ENCODE assay signal across 29 cellular contexts in genomic region chr15:60217161-60217560, GRCh38.
"Had no signal": no experiment of that assay in that cellular context is flagged by ENCODE, and none has a peak within 500 bp of the region (broad histone marks: within the 10 kb centered on the region; RNA-seq: fewer than 3 reads in every experiment).

No MANE protein-coding gene starts in this region.

- H3K9me3 Mint-ChIP-seq: stimulated activated effector memory CD8-positive, alpha-beta T cell treated with anti-CD3 and anti-CD28 coated beads, Interleukin-12 subunit alpha, Interleukin-12 subunit beta, amount 100 ng/mL, for 72 hours; stimulated activated naive B cell treated with anti-CD40 and anti-IgM and Interleukin-4, amounts not matched to agents 10 μg/mL and 1 μg/mL and 100 μg/mL, for 72 hours; stimulated activated naive CD8-positive, alpha-beta T cell treated with anti-CD3 and anti-CD28 coated beads, Interleukin-15, amount 100 ng/mL, for 72 hours; stimulated activated naive CD8-positive, alpha-beta T cell treated with anti-CD3 and anti-CD28 coated beads, Interleukin-15, Interleukin-2, amounts not matched to agents 100 ng/mL and 50 ng/mL, for 24 hours; type B pancreatic cell had no signal

- FAIRE-seq: urothelium cell line had no signal

- H3K36me3 ChIP-seq: stomach, suprapubic skin, thoracic aorta, thyroid gland, tibial artery, tibial nerve, transverse colon, upper lobe of left lung, upper lobe of right lung, uterus, vagina had no signal

- H3K4me3 ChIP-seq: stomach, suprapubic skin, testis, thoracic aorta, thyroid gland, tibial artery, tibial nerve, transverse colon, upper lobe of left lung, upper lobe of right lung, uterus, vagina had no signal

- H3K27ac Mint-ChIP-seq: stimulated activated effector memory CD8-positive, alpha-beta T cell treated with anti-CD3 and anti-CD28 coated beads, Interleukin-12 subunit alpha, Interleukin-12 subunit beta, amount 100 ng/mL, for 72 hours; stimulated activated memory B cell treated with anti-CD40 and anti-IgM and Interleukin-4, amounts not matched to agents 10 μg/mL and 1 μg/mL and 100 μg/mL, for 72 hours; stimulated activated naive B cell treated with anti-CD40 and anti-IgM and Interleukin-4, amounts not matched to agents 10 μg/mL and 1 μg/mL and 100 μg/mL, for 72 hours; stimulated activated naive CD8-positive, alpha-beta T cell treated with anti-CD3 and anti-CD28 coated beads, Interleukin-15, amount 100 ng/mL, for 72 hours; stimulated activated naive CD8-positive, alpha-beta T cell treated with anti-CD3 and anti-CD28 coated beads, Interleukin-15, Interleukin-2, amounts not matched to agents 100 ng/mL and 50 ng/mL, for 24 hours; type B pancreatic cell had no signal

- H3K27me3 ChIP-seq: testis, thyroid gland, tibial artery, tibial nerve, transverse colon, upper lobe of left lung, upper lobe of right lung, uterus, vagina had no signal

- DNase-seq: stimulated activated CD4-positive, alpha-beta T cell treated with anti-CD3 and anti-CD28 coated beads, Interleukin-2, amount 100 ng/mL, for 48 hours; stimulated activated CD4-positive, alpha-beta T cell treated with anti-CD3 and anti-CD28 coated beads, Interleukin-4, amount 100 ng/mL, for 1 hour; stimulated activated CD4-positive, alpha-beta T cell treated with anti-CD3 and anti-CD28 coated beads, Interleukin-4, amount 100 ng/mL, for 24 hours; stimulated activated CD4-positive, alpha-beta T cell treated with anti-CD3 and anti-CD28 coated beads, Interleukin-4, amount 100 ng/mL, for 4 hours; stimulated activated CD8-positive, alpha-beta memory T cell treated with anti-CD3 and anti-CD28 coated beads, Interleukin-4, amount 100 ng/mL, for 48 hours; stimulated activated naive B cell treated with anti-CD40 and anti-IgM and Interleukin-4, amounts not matched to agents 10 μg/mL and 1 μg/mL and 100 μg/mL, for 72 hours; stimulated activated naive CD4-positive, alpha-beta T cell; stimulated activated naive CD4-positive, alpha-beta T cell treated with Interleukin-2 at 50 U/mL for 16 hours; stimulated activated naive CD8-positive, alpha-beta T cell treated with anti-CD3 and anti-CD28 coated beads, Interleukin-15, amount 100 ng/mL, for 72 hours; stimulated activated naive CD8-positive, alpha-beta T cell treated with anti-CD3 and anti-CD28 coated beads, Interleukin-15, Interleukin-2, amounts not matched to agents 100 U/mL and 50 U/mL, for 24 hours; stomach; substantia nigra; testis; thyroid gland; tibial artery; transverse colon; trophoblast cell; upper lobe of left lung; upper lobe of right lung; uterus had no signal

- H3K9me3 ChIP-seq: stomach, suprapubic skin, testis, thoracic aorta, thyroid gland, tibial artery, tibial nerve, transverse colon, upper lobe of left lung, upper lobe of right lung, uterus, vagina had no signal

- H3K36me3 Mint-ChIP-seq: stimulated activated effector memory CD8-positive, alpha-beta T cell treated with anti-CD3 and anti-CD28 coated beads, Interleukin-12 subunit alpha, Interleukin-12 subunit beta, amount 100 ng/mL, for 72 hours; stimulated activated memory B cell treated with anti-CD40 and anti-IgM and Interleukin-4, amounts not matched to agents 10 μg/mL and 1 μg/mL and 100 μg/mL, for 72 hours; stimulated activated naive B cell treated with anti-CD40 and anti-IgM and Interleukin-4, amounts not matched to agents 10 μg/mL and 1 μg/mL and 100 μg/mL, for 72 hours; type B pancreatic cell had no signal

- ATAC-seq: stimulated activated effector memory CD8-positive, alpha-beta T cell treated with anti-CD3 and anti-CD28 coated beads, Interleukin-12 subunit alpha, Interleukin-12 subunit beta, amount 100 ng/mL, for 72 hours; stimulated activated memory B cell treated with anti-CD40 and anti-IgM and Interleukin-4, amounts not matched to agents 10 μg/mL and 1 μg/mL and 100 μg/mL, for 72 hours; stimulated activated naive B cell treated with anti-CD40 and anti-IgM and Interleukin-4, amounts not matched to agents 10 μg/mL and 1 μg/mL and 100 μg/mL, for 72 hours; stimulated activated naive CD8-positive, alpha-beta T cell treated with anti-CD3 and anti-CD28 coated beads, Interleukin-15, amount 100 ng/mL, for 72 hours; stimulated activated naive CD8-positive, alpha-beta T cell treated with anti-CD3 and anti-CD28 coated beads, Interleukin-15, Interleukin-2, amounts not matched to agents 100 U/mL and 50 U/mL, for 24 hours; upper lobe of right lung had no signal

- H3K27ac ChIP-seq: stomach, suprapubic skin, testis, thoracic aorta, thyroid gland, tibial artery, tibial nerve, transverse colon, upper lobe of left lung, upper lobe of right lung, uterus, vagina had no signal

- H3K4me1 ChIP-seq: stomach, suprapubic skin, testis, thyroid gland, tibial artery, tibial nerve, transverse colon, upper lobe of left lung, upper lobe of right lung, uterus, vagina had no signal

- H3K4me1 Mint-ChIP-seq: stimulated activated effector memory CD8-positive, alpha-beta T cell treated with anti-CD3 and anti-CD28 coated beads, Interleukin-12 subunit alpha, Interleukin-12 subunit beta, amount 100 ng/mL, for 72 hours; stimulated activated memory B cell treated with anti-CD40 and anti-IgM and Interleukin-4, amounts not matched to agents 10 μg/mL and 1 μg/mL and 100 μg/mL, for 72 hours; stimulated activated naive CD8-positive, alpha-beta T cell treated with anti-CD3 and anti-CD28 coated beads, Interleukin-15, amount 100 ng/mL, for 72 hours had no signal

- H3K4me3 Mint-ChIP-seq: stimulated activated effector memory CD8-positive, alpha-beta T cell treated with anti-CD3 and anti-CD28 coated beads, Interleukin-12 subunit alpha, Interleukin-12 subunit beta, amount 100 ng/mL, for 72 hours; stimulated activated memory B cell treated with anti-CD40 and anti-IgM and Interleukin-4, amounts not matched to agents 10 μg/mL and 1 μg/mL and 100 μg/mL, for 72 hours; stimulated activated naive B cell treated with anti-CD40 and anti-IgM and Interleukin-4, amounts not matched to agents 10 μg/mL and 1 μg/mL and 100 μg/mL, for 72 hours; stimulated activated naive CD8-positive, alpha-beta T cell treated with anti-CD3 and anti-CD28 coated beads, Interleukin-15, amount 100 ng/mL, for 72 hours; stimulated activated naive CD8-positive, alpha-beta T cell treated with anti-CD3 and anti-CD28 coated beads, Interleukin-15, Interleukin-2, amounts not matched to agents 100 ng/mL and 50 ng/mL, for 24 hours; type B pancreatic cell had no signal
